ENCODE assay signal across 8 cellular contexts in the genomic region with DNA sequence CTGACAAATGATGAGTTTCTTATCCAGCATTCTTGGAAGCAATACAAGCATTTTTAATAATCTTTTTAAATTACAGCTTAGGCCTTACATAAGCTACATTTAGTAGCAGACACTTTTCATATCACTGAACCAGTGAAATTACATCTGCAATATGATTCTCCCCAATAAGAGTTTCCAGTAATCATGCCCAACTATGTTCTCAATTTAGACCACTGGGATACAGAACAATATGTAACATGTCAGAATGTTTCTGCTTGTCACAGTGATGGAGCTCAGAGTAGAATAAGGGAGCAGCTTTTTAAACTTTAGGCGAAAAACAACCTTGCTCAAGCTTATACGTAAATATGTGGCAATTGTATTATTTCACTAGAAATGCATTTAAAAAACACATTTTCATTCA.
"Had no signal": no experiment of that assay in that cellular context is flagged by ENCODE, and none has a peak within 500 bp of the region (broad histone marks: within the 10 kb centered on the region; RNA-seq: fewer than 3 reads in every experiment).

No MANE protein-coding gene starts in this region.

- H3K4me3 Mint-ChIP-seq: H9, IgD-negative memory B cell had no signal

- H3K9me3 Mint-ChIP-seq: H9 had no signal

- H3K27ac Mint-ChIP-seq: H9, IgD-negative memory B cell had no signal

- ATAC-seq: HepG2 had no signal

- H3K4me3 ChIP-seq: GM23248 had no signal

- H3K27ac ChIP-seq: GM23248 had no signal

- H3K9ac ChIP-seq: GM23248 had no signal

- DNase-seq: GM23248, H9, HCEC 1CT had no signal

- H3K4me1 Mint-ChIP-seq: IgD-negative memory B cell had no signal

- H3K27me3 Mint-ChIP-seq: IgD-negative memory B cell had no signal

- H2AFZ ChIP-seq: GM23248 had no signal

- FAIRE-seq: H1, H54, HepG2, HTR-8/SVneo had no signal

- H3K36me3 Mint-ChIP-seq: IgD-negative memory B cell had no signal
